ENCODE assay signal across 9 cellular contexts in the genomic region with DNA sequence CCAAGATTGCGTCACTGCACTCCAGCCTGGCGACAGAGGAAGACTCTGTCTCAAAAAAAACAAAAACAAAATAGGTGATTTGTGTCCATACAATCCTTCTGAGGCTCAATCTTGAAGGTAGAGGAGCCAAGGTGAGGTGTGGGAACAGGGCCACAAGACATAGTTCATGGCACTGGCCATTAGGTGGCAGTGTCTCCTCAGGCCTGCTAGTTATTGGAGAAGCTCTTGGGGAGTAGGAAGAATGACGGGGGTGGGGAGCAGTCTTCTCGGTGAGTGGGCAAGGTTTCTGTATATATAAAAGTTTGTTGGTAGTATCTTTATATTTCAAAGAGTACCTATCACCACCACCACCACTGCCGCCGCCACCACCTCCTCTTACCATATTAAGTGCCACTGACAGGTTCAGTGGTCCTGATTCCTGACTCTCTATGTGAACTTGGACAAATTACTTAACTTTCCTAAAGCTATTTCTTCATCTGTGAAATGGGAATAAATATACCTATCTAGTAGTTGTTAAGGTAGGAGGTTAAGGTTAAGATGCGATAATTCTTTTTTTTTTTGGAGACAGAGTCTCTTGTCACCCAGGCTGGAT. TPM values are rescaled to one million over a fixed set of nuclear protein-coding genes. Genes with fewer than 3 reads are reported as not detected.
A peak's percentile ranks its signal among the peaks of the same experiment; 100 is the strongest.
DNase-seq lines count a peak whose midpoint lies in the region; ATAC-seq, FAIRE-seq and TF ChIP-seq lines count a peak whose summit lies in the region.
"Had no signal": no experiment of that assay in that cellular context is flagged by ENCODE, and none has a peak within 500 bp of the region (broad histone marks: within the 10 kb centered on the region; RNA-seq: fewer than 3 reads in every experiment).

No MANE protein-coding gene starts in this region.

- DNase-seq in G401 (ENCODE audit: low spot score) (peak; percentile 52), HK-2 (ENCODE audit: unreplicated experiment) (peak; percentile 58), astrocyte (ENCODE audit: low read depth) (peak; percentile 41), iPS-NIHi7 (ENCODE audit: extremely low spot score) (peak; percentile 80)
- DNase-seq in T-helper 2 cell treated with Interferon-gamma antibody and Interleukin-4, amounts not matched to agents 5 μg/mL and 100 μg/mL, for 36 hours (ENCODE audit: low spot score): peak; percentile 46
- DNase-seq in stimulated activated CD4-positive, alpha-beta T cell treated with anti-CD3 and anti-CD28 coated beads, Interleukin-2, amount 100 ng/mL, for 4 hours (ENCODE audit: low read depth): peak; percentile 64

- peaks cover 78% of the 10 kb centered on the region for H3K79me2 ChIP-seq in astrocyte (ENCODE audit: insufficient read depth, low read length)

- no peak for FAIRE-seq in astrocyte (lab: Jason Lieb, UNC)

- H3K27me3 ChIP-seq in astrocyte (ENCODE audit: insufficient read depth, low read length): no peaks in the 10 kb centered on the region

- no peak overlapping the region for H2AFZ ChIP-seq in astrocyte (ENCODE audit: low read depth, low read length)

- peaks cover 44% of the 10 kb centered on the region for H4K20me1 ChIP-seq in astrocyte (ENCODE audit: insufficient read depth, low read length)

- in situ Hi-C loops in G401 (cut with HindIII; ENCODE audit: low sequenced_read_pairs): no loop called here

- H3K9me3 ChIP-seq in astrocyte (ENCODE audit: insufficient read depth, low read depth, low read length): no peaks in the 10 kb centered on the region

- H3K36me3 Mint-ChIP-seq in T-helper 2 cell treated with Interferon-gamma antibody and Interleukin-4, amounts not matched to agents 5 μg/mL and 100 μg/mL, for 36 hours (ENCODE audit: low read depth): peaks cover 3% of the 10 kb centered on the region
- H3K36me3 Mint-ChIP-seq in astrocyte (ENCODE audit: low read depth, unreplicated experiment): peaks cover 4% of the 10 kb centered on the region

- ATAC-seq in GM21367 (IDR thresholded peaks at IDR 0.05; ENCODE audit: unreplicated experiment): peak; percentile 95
- ATAC-seq in HG03457 (IDR thresholded peaks at IDR 0.05; ENCODE audit: unreplicated experiment): no peak

- H3K9me3 Mint-ChIP-seq in T-helper 2 cell treated with Interferon-gamma antibody and Interleukin-4, amounts not matched to agents 5 μg/mL and 100 μg/mL, for 36 hours: no peaks in the 10 kb centered on the region
- H3K9me3 Mint-ChIP-seq in astrocyte (ENCODE audit: unreplicated experiment): peaks cover 2% of the 10 kb centered on the region

- H3K4me1 ChIP-seq in astrocyte (ENCODE audit: insufficient read depth, low read length): peaks cover 13% of the 10 kb centered on the region

- no peak overlapping the region for H3K27ac Mint-ChIP-seq in T-helper 2 cell treated with Interferon-gamma antibody and Interleukin-4, amounts not matched to agents 5 μg/mL and 100 μg/mL, for 36 hours
- H3K27ac Mint-ChIP-seq in astrocyte (ENCODE audit: unreplicated experiment): no peak overlapping the region

- no peak overlapping the region for H3K9ac ChIP-seq in astrocyte (ENCODE audit: low read length)

- H3K27ac ChIP-seq in astrocyte (ENCODE audit: low read depth, low read length): no peak overlapping the region
- H3K27ac ChIP-seq: epithelial cell of prostate had no signal

- H3K4me2 ChIP-seq in astrocyte (ENCODE audit: low read length): no peak overlapping the region

- H3K4me3 Mint-ChIP-seq in T-helper 2 cell treated with Interferon-gamma antibody and Interleukin-4, amounts not matched to agents 5 μg/mL and 100 μg/mL, for 36 hours: no peak overlapping the region
- H3K4me3 Mint-ChIP-seq in astrocyte (ENCODE audit: unreplicated experiment): no peak overlapping the region

- no peaks in the 10 kb centered on the region for H3K36me3 ChIP-seq in astrocyte (ENCODE audit: insufficient read depth, low read length)

- H3K4me3 ChIP-seq in astrocyte (ENCODE audit: insufficient read depth, low read depth, low read length): no peak overlapping the region

- TF ChIP-seq CTCF in astrocyte (IDR thresholded peaks at IDR 0.05; ENCODE audit: insufficient read depth, low read depth, low read length): peak; percentile 85

- no peaks in the 10 kb centered on the region for H3K27me3 Mint-ChIP-seq in T-helper 2 cell treated with Interferon-gamma antibody and Interleukin-4, amounts not matched to agents 5 μg/mL and 100 μg/mL, for 36 hours (ENCODE audit: low read depth)
- H3K27me3 Mint-ChIP-seq in astrocyte (ENCODE audit: low read depth, unreplicated experiment): no peaks in the 10 kb centered on the region

- peaks cover 25% of the 10 kb centered on the region for H3K4me1 Mint-ChIP-seq in T-helper 2 cell treated with Interferon-gamma antibody and Interleukin-4, amounts not matched to agents 5 μg/mL and 100 μg/mL, for 36 hours (ENCODE audit: low read depth)
- H3K4me1 Mint-ChIP-seq in astrocyte (ENCODE audit: low read depth, unreplicated experiment): peaks cover 25% of the 10 kb centered on the region

RNA-seq across cellular contexts. Expression of a gene that starts 24.0 kb away (rescaled TPM):
- total RNA-seq in G401 (2014; rRNA removed; shearing (Covaris generic)): 11.6 and 19.4 TPM in 2 replicates
- total RNA-seq in astrocyte: 97.6 and 100 TPM in 2 replicates
